ENCODE assay signal across 22 cellular contexts in the genomic region with DNA sequence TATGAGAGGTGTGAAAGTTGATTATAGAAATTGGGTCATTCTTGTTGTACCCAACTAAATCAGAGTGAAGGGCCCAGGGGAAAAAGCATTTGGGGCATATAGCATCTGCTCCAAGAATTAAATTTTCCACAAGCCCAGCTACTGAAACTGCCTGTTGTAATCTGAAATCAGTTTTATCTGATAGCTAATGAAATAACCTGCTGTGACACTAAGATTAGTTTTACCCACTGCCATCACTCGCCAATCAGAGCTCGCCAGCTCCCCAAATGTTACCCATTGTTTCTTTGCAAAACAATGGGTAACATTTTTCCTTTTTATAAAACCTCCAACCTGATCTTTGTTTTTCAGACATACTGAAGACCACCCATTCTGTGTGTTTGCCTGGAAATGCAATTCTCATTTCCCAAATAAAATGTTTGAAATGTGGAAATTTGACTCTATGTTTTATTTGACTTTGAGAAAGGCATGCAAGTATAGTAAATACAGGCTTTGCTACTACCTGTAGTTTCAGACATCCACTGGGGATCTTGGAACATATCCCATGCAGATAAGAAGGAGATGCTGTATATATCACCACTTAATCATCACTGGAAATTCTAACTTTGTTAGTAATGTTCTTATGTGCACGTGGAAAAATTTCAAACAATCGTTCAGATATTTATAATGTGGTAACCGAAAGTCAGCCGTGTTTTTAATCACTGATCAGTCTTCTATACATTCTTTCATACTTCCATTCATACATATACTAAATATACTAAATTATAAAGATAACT. TPM values are rescaled to one million over a fixed set of nuclear protein-coding genes. Genes with fewer than 3 reads are reported as not detected.
DNase-seq lines count a peak whose midpoint lies in the region; ATAC-seq, FAIRE-seq and TF ChIP-seq lines count a peak whose summit lies in the region.
"Had no signal": no experiment of that assay in that cellular context is flagged by ENCODE, and none has a peak within 500 bp of the region (broad histone marks: within the 10 kb centered on the region; RNA-seq: fewer than 3 reads in every experiment).

No MANE protein-coding gene starts in this region.

- no peak overlapping the region for H3K4me3 ChIP-seq in GM23338
- no peak overlapping the region for H3K4me3 ChIP-seq in bronchial epithelial cell (ENCODE audit: low read depth, low read length)
- H3K4me3 ChIP-seq in mesendoderm (ENCODE audit: low read length) = no peak overlapping the region
- H3K4me3 ChIP-seq: PC-9, SK-N-MC had no signal

- TF ChIP-seq CTCF in GM23338 (conservative IDR thresholded peaks at IDR 0.05; ENCODE audit: low read depth in 2 of 2) (no peak), bronchial epithelial cell (IDR thresholded peaks at IDR 0.05; ENCODE audit: insufficient read depth, low read length, severe bottlenecking) (no peak)

- H3K36me3 Mint-ChIP-seq in GM23338 (ENCODE audit: low read depth) = no peaks in the 10 kb centered on the region
- H3K36me3 Mint-ChIP-seq: CD4-positive, CD25-positive, alpha-beta regulatory T cell had no signal

- ATAC-seq in GM23338 (no peak), HG02884 (IDR thresholded peaks at IDR 0.05; ENCODE audit: unreplicated experiment) (no peak)
- ATAC-seq in stimulated activated naive CD8-positive, alpha-beta T cell treated with anti-CD3 and anti-CD28 coated beads, Interleukin-15, Interleukin-2, amounts not matched to agents 100 U/mL and 50 U/mL, for 24 hours = no peak

- H3K79me2 ChIP-seq in GM23338 (replicated peaks; ENCODE audit: insufficient read depth) (no peaks in the 10 kb centered on the region), mesendoderm (ENCODE audit: control insufficient read depth, insufficient read depth, low read length) (no peaks in the 10 kb centered on the region)

- no peak overlapping the region for H3K18ac ChIP-seq in mesendoderm (ENCODE audit: low read length)

- H3K79me1 ChIP-seq in mesendoderm (ENCODE audit: low read length) = no peaks in the 10 kb centered on the region

- H3K4me3 Mint-ChIP-seq in GM23338 = no peak overlapping the region
- H3K4me3 Mint-ChIP-seq: CD4-positive, CD25-positive, alpha-beta regulatory T cell had no signal

- H3K27ac ChIP-seq in GM23338 (ENCODE audit: low read depth) (no peak overlapping the region), mesendoderm (ENCODE audit: low read depth, low read length) (no peak overlapping the region)
- H3K27ac ChIP-seq: PC-9, SK-N-MC had no signal

- H3K27me3 ChIP-seq in GM23338 (ENCODE audit: insufficient read depth) (no peaks in the 10 kb centered on the region), bronchial epithelial cell (ENCODE audit: control insufficient read depth, insufficient read depth, low read length) (no peaks in the 10 kb centered on the region), mesendoderm (ENCODE audit: insufficient read depth, low read length, poor library complexity) (no peaks in the 10 kb centered on the region)

- peaks cover 26% of the 10 kb centered on the region for H3K4me1 Mint-ChIP-seq in GM23338

- no peak overlapping the region for H3K9ac ChIP-seq in mesendoderm (ENCODE audit: low read length)

- 100% methylated on average over 1 of the region's 6 CpGs for WGBS in mesendoderm (ENCODE audit: extremely low coverage, insufficient coverage, low lambda C conversion rate)

- H2AFZ ChIP-seq in GM23338 = no peak overlapping the region
- H2AFZ ChIP-seq: PC-9 had no signal

- H4K5ac ChIP-seq in mesendoderm (ENCODE audit: low read length) = no peak overlapping the region

- peaks cover 2% of the 10 kb centered on the region for H3K27me3 Mint-ChIP-seq in GM23338 (ENCODE audit: insufficient read depth, low read depth, poor library complexity)
- H3K27me3 Mint-ChIP-seq: CD4-positive, CD25-positive, alpha-beta regulatory T cell had no signal

- H3K36me3 ChIP-seq in GM23338 (ENCODE audit: insufficient read depth) (no peaks in the 10 kb centered on the region), bronchial epithelial cell (ENCODE audit: control insufficient read depth, insufficient read depth, low read length) (no peaks in the 10 kb centered on the region), mesendoderm (ENCODE audit: control insufficient read depth, insufficient read depth, low read length) (no peaks in the 10 kb centered on the region)

- no peaks in the 10 kb centered on the region for H3F3A ChIP-seq in GM23338 (replicated peaks; ENCODE audit: low read depth)

- H4K20me1 ChIP-seq in GM23338 (replicated peaks; ENCODE audit: insufficient read depth) = no peaks in the 10 kb centered on the region

- no peak overlapping the region for H2BK15ac ChIP-seq in mesendoderm (replicated peaks; ENCODE audit: low read depth)

- H3K27ac Mint-ChIP-seq in GM23338 = no peak overlapping the region
- H3K27ac Mint-ChIP-seq: CD4-positive, CD25-positive, alpha-beta regulatory T cell had no signal

- H2BK120ac ChIP-seq in mesendoderm (ENCODE audit: low read depth, low read length) = no peak overlapping the region

- H2AK5ac ChIP-seq in mesendoderm (ENCODE audit: low read length) = no peak overlapping the region

- H3K9me3 Mint-ChIP-seq in GM23338 = no peaks in the 10 kb centered on the region
- H3K9me3 Mint-ChIP-seq: CD4-positive, CD25-positive, alpha-beta regulatory T cell had no signal

- H3K4me2 ChIP-seq in GM23338 (peak overlapping the region; percentile 25; the same call in 1 of the 2 replicates), mesendoderm (ENCODE audit: low read length) (no peak overlapping the region)
- H3K4me2 ChIP-seq: PC-9 had no signal

- no peak overlapping the region for H3K23ac ChIP-seq in mesendoderm (ENCODE audit: low read length)

- no peak overlapping the region for H3K56ac ChIP-seq in mesendoderm (ENCODE audit: low read length)

- peaks cover 34% of the 10 kb centered on the region for H3K4me1 ChIP-seq in GM23338 (ENCODE audit: insufficient read depth)
- peaks cover 5% of the 10 kb centered on the region for H3K4me1 ChIP-seq in mesendoderm (ENCODE audit: control insufficient read depth, low read depth, low read length)

- H3K4ac ChIP-seq in mesendoderm (ENCODE audit: low read depth, low read length) = no peak overlapping the region

- H3K9me2 ChIP-seq in GM23338 (ENCODE audit: insufficient read depth) = no peaks in the 10 kb centered on the region

- FAIRE-seq in bronchial epithelial cell (lab: Jason Lieb, UNC) = no peak
- FAIRE-seq: GM12892 had no signal

- H4K8ac ChIP-seq in mesendoderm (ENCODE audit: low read depth, low read length) = no peak overlapping the region

- DNase-seq in GM23338 (ENCODE audit: low spot score) = peak; percentile 11
- DNase-seq in NCI-H82 (lab: John Stamatoyannopoulos, UW) = peak; percentile 42
- peak; percentile 55 for DNase-seq in bronchial epithelial cell (ENCODE audit: low read depth)
- peak; percentile 78 for DNase-seq in mesendoderm
- no peak for DNase-seq in activated CD8-positive, alpha-beta memory T cell treated with anti-CD3 and anti-CD28 coated beads, Interleukin-2, amount 50 U/mL, for 48 hours
- DNase-seq in stimulated activated naive CD8-positive, alpha-beta T cell treated with anti-CD3 and anti-CD28 coated beads, Interleukin-15, Interleukin-2, amounts not matched to agents 100 U/mL and 50 U/mL, for 24 hours = no peak
- DNase-seq: CD4-positive, CD25-positive, alpha-beta regulatory T cell; DMS79 treated with DMSO at 0.1 percent for 48 hours; GOT3; KBM-7; MM.1S; NCI-H1048; NCI-H1417 treated with DMSO at 0.1 percent for 48 hours; NCI-H187; NCI-H446 treated with DMSO at 0.1 percent for 48 hours; NCI-H526 treated with DMSO at 0.1 percent for 48 hours; PC-9; RPMI8226; SHP77 had no signal

- no peak overlapping the region for H2BK5ac ChIP-seq in mesendoderm (ENCODE audit: low read length)

TF ChIP-seq in GM23338, 12 proteins besides CTCF, POLR2A, EP300 and RAD21:
- no peak for TF ChIP-seq ZNF331 (CRISPR knock-in tag; IDR thresholded peaks at IDR 0.05; ENCODE audit: low read depth)
- TF ChIP-seq NANOG (IDR thresholded peaks at IDR 0.05; ENCODE audit: borderline replicate concordance) = no peak
- TF ChIP-seq CREB1 (CRISPR knock-in tag; IDR thresholded peaks at IDR 0.05; ENCODE audit: low read depth) = no peak

RNA-seq across cellular contexts. Expression of gene AHI1, which starts 6.3 kb away (rescaled TPM):
- total RNA-seq in GM23338 (2014; rRNA removed; shearing (Covaris generic)) = 17.5 and 19.8 TPM in 2 replicates
- 52.4 and 72.9 TPM in 2 replicates for polyA plus RNA-seq in GM23338 (2016; fragmentation: Nextera tagmentation; extraction: Ambion mirVana)
- 5.5 and 7.8 TPM in 2 replicates for total RNA-seq in bronchial epithelial cell
- polyA plus RNA-seq in mesendoderm (2013, experiment 1 of 2) = 14.9 TPM
- polyA plus RNA-seq in mesendoderm (2013, experiment 2 of 2) = 13.0 TPM

Comparison
In these comparisons a context has a peak if more than half of its experiments do, and no peak if none do; other contexts are left out.
1. DNase-seq: peak in GM23338 (single experiment), NCI-H82 (single experiment), bronchial epithelial cell (single experiment) and mesendoderm (single experiment); none in activated CD8-positive, alpha-beta memory T cell treated with anti-CD3 and anti-CD28 coated beads, Interleukin-2, amount 50 U/mL, for 48 hours (single experiment) and stimulated activated naive CD8-positive, alpha-beta T cell treated with anti-CD3 and anti-CD28 coated beads, Interleukin-15, Interleukin-2, amounts not matched to agents 100 U/mL and 50 U/mL, for 24 hours (single experiment).